ENCODE assay signal across 17 cellular contexts in the genomic region with DNA sequence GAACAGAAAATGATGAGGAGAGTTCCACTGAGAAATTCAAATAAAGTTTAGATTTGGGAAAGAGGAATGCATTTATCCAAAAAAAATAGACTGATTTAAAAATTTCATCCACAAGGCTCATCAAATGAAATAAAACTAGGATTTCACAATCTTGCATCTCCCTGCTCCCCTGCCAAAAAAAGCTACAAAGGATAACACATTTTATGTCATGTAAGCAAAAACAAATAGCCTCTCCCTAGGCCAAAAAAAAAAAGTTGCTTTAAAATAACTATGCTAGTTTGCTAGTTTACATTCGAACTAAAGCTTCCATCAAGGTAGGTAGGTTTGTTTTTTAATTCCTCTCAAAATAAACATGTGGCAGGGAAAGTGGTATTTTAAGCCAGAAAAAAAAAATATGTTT.
"Had no signal": no experiment of that assay in that cellular context is flagged by ENCODE, and none has a peak within 500 bp of the region (broad histone marks: within the 10 kb centered on the region; RNA-seq: fewer than 3 reads in every experiment).

No MANE protein-coding gene starts in this region.

- H3K36me3 ChIP-seq: brain microvascular endothelial cell, sigmoid colon, SJSA1, stomach had no signal

- H3K9me3 ChIP-seq: sigmoid colon, SJSA1, stomach had no signal

- DNase-seq: activated CD4-positive, alpha-beta T cell treated with anti-CD3 and anti-CD28 coated beads, Interleukin-2, amount 10 ng/mL, durations not matched to agents 7 days and 5 days; activated CD4-positive, CD25-positive, alpha-beta regulatory T cell; activated gamma-delta T cell treated with Interleukin-2 at 50 U/mL for 16 hours; activated naive CD8-positive, alpha-beta T cell treated with anti-CD3 and anti-CD28 coated beads for 36 hours; anterior cingulate cortex; brain microvascular endothelial cell; effector memory CD4-positive, alpha-beta T cell; foreskin melanocyte; left cardiac atrium; natural killer cell; sigmoid colon; stimulated activated CD4-positive, alpha-beta T cell treated with anti-CD3 and anti-CD28 coated beads, Interleukin-1b, Interleukin-23, amount 100 ng/mL, for 48 hours; stomach had no signal

- H3K27me3 Mint-ChIP-seq: activated naive CD8-positive, alpha-beta T cell treated with anti-CD3 and anti-CD28 coated beads for 36 hours; dendritic cell treated with granulocyte-macrophage colony-stimulating factor and Interleukin-4, amounts not matched to agents 40 ng/mL and 50 ng/mL, for 4 days had no signal

- H3K36me3 Mint-ChIP-seq: activated naive CD8-positive, alpha-beta T cell treated with anti-CD3 and anti-CD28 coated beads for 36 hours; memory B cell; natural killer cell had no signal

- ATAC-seq: natural killer cell had no signal

- H3K4me3 ChIP-seq: sigmoid colon, SJSA1, stomach had no signal

- H3K27ac Mint-ChIP-seq: activated CD4-positive, alpha-beta T cell treated with anti-CD3 and anti-CD28 coated beads, Interleukin-2, amount 10 ng/mL, durations not matched to agents 7 days and 5 days; activated naive CD8-positive, alpha-beta T cell treated with anti-CD3 and anti-CD28 coated beads for 36 hours; dendritic cell treated with granulocyte-macrophage colony-stimulating factor and Interleukin-4, amounts not matched to agents 40 ng/mL and 50 ng/mL, for 4 days; memory B cell had no signal

- H3K27ac ChIP-seq: brain microvascular endothelial cell, epithelial cell of prostate, SJSA1, stomach had no signal

- H3K4me1 ChIP-seq: SJSA1, stomach had no signal

- H3K9me3 Mint-ChIP-seq: activated naive CD8-positive, alpha-beta T cell treated with anti-CD3 and anti-CD28 coated beads for 36 hours; dendritic cell treated with granulocyte-macrophage colony-stimulating factor and Interleukin-4, amounts not matched to agents 40 ng/mL and 50 ng/mL, for 4 days; memory B cell; natural killer cell had no signal

- H3K4me1 Mint-ChIP-seq: memory B cell had no signal

- H3K4me3 Mint-ChIP-seq: activated CD4-positive, alpha-beta T cell treated with anti-CD3 and anti-CD28 coated beads, Interleukin-2, amount 10 ng/mL, durations not matched to agents 7 days and 5 days; activated naive CD8-positive, alpha-beta T cell treated with anti-CD3 and anti-CD28 coated beads for 36 hours; dendritic cell treated with granulocyte-macrophage colony-stimulating factor and Interleukin-4, amounts not matched to agents 40 ng/mL and 50 ng/mL, for 4 days; memory B cell; natural killer cell had no signal

- H3K27me3 ChIP-seq: brain microvascular endothelial cell, sigmoid colon, SJSA1, stomach had no signal
